Comparison of ENCODE assay signal across 13 cellular contexts in genomic region chr11:63907808-63908530, GRCh38. TPM values are rescaled to one million over a fixed set of nuclear protein-coding genes. Genes with fewer than 3 reads are reported as not detected.
DNase-seq lines count a peak whose midpoint lies in the region; ATAC-seq and TF ChIP-seq lines count a peak whose summit lies in the region.
"Had no signal": no experiment of that assay in that cellular context is flagged by ENCODE, and none has a peak within 500 bp of the region (broad histone marks: within the 10 kb centered on the region; RNA-seq: fewer than 3 reads in every experiment).

No MANE protein-coding gene starts in this region.

- no peak overlapping the region for H3K4me3 ChIP-seq in osteoblast (ENCODE audit: insufficient read depth, low read length)
- H3K4me3 ChIP-seq in esophagus muscularis mucosa, result no peak overlapping the region
- H3K4me3 ChIP-seq: coronary artery, PC-9 had no signal

- no peak overlapping the region for H3K4me3 Mint-ChIP-seq in T-cell

- peaks cover 37% of the 10 kb centered on the region for H3K36me3 Mint-ChIP-seq in T-cell

- WGBS in esophagus muscularis mucosa, result 85% methylated on average over 11 of the region's 21 CpGs

- TF ChIP-seq RAD21 in Ishikawa (IDR thresholded peaks at IDR 0.05; ENCODE audit: low read depth), result no peak; the same call in 1 of the 2 replicates

- H3K27ac Mint-ChIP-seq in T-cell, result no peak overlapping the region

- H3K36me3 ChIP-seq in osteoblast (ENCODE audit: insufficient read depth, low read length) (peaks cover 16% of the 10 kb centered on the region), esophagus muscularis mucosa (peaks cover 26 to 74% (median 72%) of the 10 kb centered on the region in 4 donors)

- no peaks in the 10 kb centered on the region for H3K4me1 ChIP-seq in osteoblast (ENCODE audit: insufficient read depth, low read length)
- peaks cover 12 to 50% (median 28%) of the 10 kb centered on the region in 4 donors for H3K4me1 ChIP-seq in esophagus muscularis mucosa

- POLR2A ChIA-PET in T-cell (lab: Charles Lee), result no interaction called here

- TF ChIP-seq POLR2A in esophagus muscularis mucosa (IDR thresholded peaks at IDR 0.05; ENCODE audit: low read depth), result no peak

- peak; percentile 60 for DNase-seq in Ammon's horn (ENCODE audit: low spot score)
- peak; percentile 39 to 94 (median 77) for DNase-seq in head of caudate nucleus
- peak; percentile 88 for DNase-seq in osteoblast (ENCODE audit: insufficient read length, low spot score, missing footprints)
- DNase-seq in esophagus muscularis mucosa (ENCODE audit: extremely low spot score), result no peak
- no peak for DNase-seq in T-cell
- DNase-seq: KBM-7, NCI-H1092 treated with DMSO at 0.1 percent for 48 hours, NCI-H446, PC-9 had no signal

- H3K27me3 Mint-ChIP-seq in T-cell, result no peaks in the 10 kb centered on the region

- TF ChIP-seq CTCF in osteoblast (IDR thresholded peaks at IDR 0.05; ENCODE audit: extremely low read depth, low read depth, low read length) (no peak), esophagus muscularis mucosa (IDR thresholded peaks at IDR 0.05) (no peak)

- CTCF ChIA-PET in T-cell (lab: Charles Lee), result interaction anchor here in 1 of 2 donors (1.0 kb wide), 1 partner anchor 70 kb away, joined by 4 read pairs; no protein-coding TSS in a partner anchor

- no peak overlapping the region for H2AFZ ChIP-seq in osteoblast (ENCODE audit: low read length)
- H2AFZ ChIP-seq: PC-9 had no signal

- no peaks in the 10 kb centered on the region for H3K9me3 Mint-ChIP-seq in T-cell

- H3K79me2 ChIP-seq in osteoblast (ENCODE audit: insufficient read depth, low read length), result no peaks in the 10 kb centered on the region

- no peak for ATAC-seq in HG02588 (IDR thresholded peaks at IDR 0.05; ENCODE audit: unreplicated experiment)
- no peak for ATAC-seq in HG03432 (IDR thresholded peaks at IDR 0.05; ENCODE audit: unreplicated experiment)
- ATAC-seq in T-cell (replicated peaks in 1 of 4), result no peak

- no peak overlapping the region for H3K4me2 ChIP-seq in osteoblast (ENCODE audit: insufficient read depth, low read length)
- H3K4me2 ChIP-seq: PC-9 had no signal

- intact Hi-C loops in head of caudate nucleus (cut with DNase I) (no loop called here), esophagus muscularis mucosa (cut with DNase I) (no loop called here)

- H3K9me3 ChIP-seq in osteoblast (ENCODE audit: low read depth, low read length) (no peaks in the 10 kb centered on the region), esophagus muscularis mucosa (no peaks in the 10 kb centered on the region)

- no peaks in the 10 kb centered on the region for H3K27me3 ChIP-seq in osteoblast (ENCODE audit: insufficient read depth, low read length)
- H3K27me3 ChIP-seq in esophagus muscularis mucosa, result no peaks in the 10 kb centered on the region

- TF ChIP-seq EP300 in Ishikawa (IDR thresholded peaks at IDR 0.05; ENCODE audit: borderline replicate concordance) (no peak), esophagus muscularis mucosa (IDR thresholded peaks at IDR 0.05) (no peak)

- peaks cover 4% of the 10 kb centered on the region for H4K20me1 ChIP-seq in osteoblast (ENCODE audit: insufficient read depth, low read length)

- H3K27ac ChIP-seq in osteoblast (ENCODE audit: low read depth, low read length), result no peak overlapping the region
- no peak overlapping the region for H3K27ac ChIP-seq in esophagus muscularis mucosa (replicated peaks in 1 of 4)
- H3K27ac ChIP-seq: PC-9 had no signal

- H3K4me1 Mint-ChIP-seq in T-cell, result peaks cover 2 to 9% (median 4%) of the 10 kb centered on the region in 3 donors

TF ChIP-seq in Ishikawa, 13 proteins besides CTCF, POLR2A, EP300 and RAD21:
- no peak for TF ChIP-seq ZBTB7A (IDR thresholded peaks at IDR 0.05; ENCODE audit: low read depth)
- peak; percentile 61 for TF ChIP-seq MAX (IDR thresholded peaks at IDR 0.05)

RNA-seq across cellular contexts. Expression of gene RCOR2, which starts 9.0 kb away (rescaled TPM):
- under 0.01 TPM in 2 replicates for total RNA-seq in osteoblast
- total RNA-seq in esophagus muscularis mucosa, result under 1 TPM in 3 of 4 donors, not detected in 1; 0.40 to 0.45 (median 0.42) TPM
- total RNA-seq in T-cell, result under 1 TPM in 3 of 5 donors, not detected in 2; 0.09 to 0.26 (median 0.10) TPM

RNA-seq across cellular contexts. Expression of gene NAA40, which starts 30.8 kb away (rescaled TPM):
- 11.9 and 12.1 TPM in 2 replicates for total RNA-seq in osteoblast
- 1 to 10 TPM; 3.8 to 8.8 (median 8.0) TPM for total RNA-seq in esophagus muscularis mucosa
- 10 to 100 TPM; 19.0 to 27.5 (median 23.5) TPM for total RNA-seq in T-cell

Comparison
In these comparisons a context has a peak if more than half of its experiments do, and no peak if none do; other contexts are left out.
1. DNase-seq: peak in Ammon's horn (single experiment), head of caudate nucleus (42 of 42) and osteoblast (single experiment); none in esophagus muscularis mucosa (single experiment) and T-cell (0 of 34).